ENCODE assay signal across 12 cellular contexts in genomic region chr4:7877131-7877530, GRCh38.
DNase-seq lines count a peak whose midpoint lies in the region; ATAC-seq and TF ChIP-seq lines count a peak whose summit lies in the region.
"Had no signal": no experiment of that assay in that cellular context is flagged by ENCODE, and none has a peak within 500 bp of the region (broad histone marks: within the 10 kb centered on the region; RNA-seq: fewer than 3 reads in every experiment).

No MANE protein-coding gene starts in this region.

- no peak overlapping the region for H3K4me3 ChIP-seq in osteoblast (ENCODE audit: insufficient read depth, low read length)
- H3K4me3 ChIP-seq in PC-3 (ENCODE audit: low read length) = no peak overlapping the region
- H3K4me3 ChIP-seq: vagina had no signal

- POLR2A ChIA-PET in PC-3 (lab: Charles Lee; ENCODE audit: unreplicated experiment) = interaction anchor here (0.6 kb wide), 1 partner anchor 670 kb away, joined by 7 read pairs; no protein-coding TSS in a partner anchor

- no peak for ATAC-seq in PC-3
- no peak for ATAC-seq in GM21526 (IDR thresholded peaks at IDR 0.05; ENCODE audit: low FRiP score, unreplicated experiment)

- intact Hi-C loops in PC-3 (cut with micrococcal nuclease) = no loop called here

- H3K27ac ChIP-seq in osteoblast (ENCODE audit: low read depth, low read length) (peak overlapping the region; percentile 80), PC-3 (ENCODE audit: low read length) (no peak overlapping the region)
- H3K27ac ChIP-seq: vagina had no signal

- DNase-seq in T-helper 1 cell (no peak), HFFc6 (no peak), chondrocyte (ENCODE audit: low spot score) (no peak), osteoblast (ENCODE audit: insufficient read length, low spot score, missing footprints) (no peak), PC-3 (no peak), NCI-H446 (lab: John Stamatoyannopoulos, UW) (no peak)
- DNase-seq: Caco-2, KG1, NCI-H1105 treated with DMSO at 0.1 percent for 48 hours had no signal

- H3K36me3 Mint-ChIP-seq in T-helper 1 cell treated with Interleukin-12 subunit alpha and Interleukin-12 subunit beta and Interleukin-4 antibody, amounts not matched to agents 30 μg/mL and 1 μg/mL, for 36 hours (ENCODE audit: low read depth) = no peaks in the 10 kb centered on the region
- H3K36me3 Mint-ChIP-seq in HFFc6 (ENCODE audit: low read depth) (peaks cover 24% of the 10 kb centered on the region), chondrocyte (ENCODE audit: low read depth) (no peaks in the 10 kb centered on the region)

- H3K4me1 ChIP-seq in osteoblast (ENCODE audit: insufficient read depth, low read length) = peaks cover 71% of the 10 kb centered on the region
- peaks cover 56% of the 10 kb centered on the region for H3K4me1 ChIP-seq in PC-3 (ENCODE audit: insufficient read depth, low read length)

- peaks cover 30% of the 10 kb centered on the region for H3K4me1 Mint-ChIP-seq in T-helper 1 cell treated with Interleukin-12 subunit alpha and Interleukin-12 subunit beta and Interleukin-4 antibody, amounts not matched to agents 30 μg/mL and 1 μg/mL, for 36 hours (ENCODE audit: low read depth)
- peaks cover 96% of the 10 kb centered on the region for H3K4me1 Mint-ChIP-seq in HFFc6 (ENCODE audit: low read depth)
- H3K4me1 Mint-ChIP-seq in chondrocyte (ENCODE audit: low read depth) = peaks cover 87% of the 10 kb centered on the region

- no peaks in the 10 kb centered on the region for H3K9me2 ChIP-seq in PC-3 (replicated peaks; ENCODE audit: low read length)

- peaks cover 91% of the 10 kb centered on the region for H3K79me2 ChIP-seq in osteoblast (ENCODE audit: insufficient read depth, low read length)
- peaks cover 93% of the 10 kb centered on the region for H3K79me2 ChIP-seq in PC-3 (ENCODE audit: low read length)

- no peaks in the 10 kb centered on the region for H3K9me3 ChIP-seq in osteoblast (ENCODE audit: low read depth, low read length)
- H3K9me3 ChIP-seq in PC-3 (ENCODE audit: low read length) = no peaks in the 10 kb centered on the region
- H3K9me3 ChIP-seq: Caco-2, vagina had no signal

- no peaks in the 10 kb centered on the region for H3K27me3 Mint-ChIP-seq in T-helper 1 cell treated with Interleukin-12 subunit alpha and Interleukin-12 subunit beta and Interleukin-4 antibody, amounts not matched to agents 30 μg/mL and 1 μg/mL, for 36 hours (ENCODE audit: low read depth)
- H3K27me3 Mint-ChIP-seq in HFFc6 (ENCODE audit: insufficient read depth) (peaks cover 4% of the 10 kb centered on the region), chondrocyte (ENCODE audit: low read depth) (no peaks in the 10 kb centered on the region)

- H3K27me3 ChIP-seq in osteoblast (ENCODE audit: insufficient read depth, low read length) (no peaks in the 10 kb centered on the region), PC-3 (ENCODE audit: low read length) (no peaks in the 10 kb centered on the region)
- H3K27me3 ChIP-seq: vagina had no signal

- H3K27ac Mint-ChIP-seq in T-helper 1 cell treated with Interleukin-12 subunit alpha and Interleukin-12 subunit beta and Interleukin-4 antibody, amounts not matched to agents 30 μg/mL and 1 μg/mL, for 36 hours = no peak overlapping the region
- peak overlapping the region; percentile 51 for H3K27ac Mint-ChIP-seq in HFFc6
- H3K27ac Mint-ChIP-seq in chondrocyte (ENCODE audit: unreplicated experiment) = peak overlapping the region; percentile 89

- H3F3A ChIP-seq in PC-3 (ENCODE audit: low read length, unreplicated experiment) = no peaks in the 10 kb centered on the region

- no TSS peak for BruUV-seq in PC-3 (replicated peaks; lab: Mats Ljungman, UMichigan)

- peak overlapping the region; percentile 29 for H3K4me3 Mint-ChIP-seq in T-helper 1 cell treated with Interleukin-12 subunit alpha and Interleukin-12 subunit beta and Interleukin-4 antibody, amounts not matched to agents 30 μg/mL and 1 μg/mL, for 36 hours
- no peak overlapping the region for H3K4me3 Mint-ChIP-seq in HFFc6
- H3K4me3 Mint-ChIP-seq in chondrocyte (ENCODE audit: unreplicated experiment) = no peak overlapping the region

- no peaks in the 10 kb centered on the region for H3K9me3 Mint-ChIP-seq in T-helper 1 cell treated with Interleukin-12 subunit alpha and Interleukin-12 subunit beta and Interleukin-4 antibody, amounts not matched to agents 30 μg/mL and 1 μg/mL, for 36 hours
- H3K9me3 Mint-ChIP-seq in HFFc6 (peaks cover 9% of the 10 kb centered on the region), chondrocyte (ENCODE audit: low read depth) (no peaks in the 10 kb centered on the region)

- peaks cover 7% of the 10 kb centered on the region for H3K36me3 ChIP-seq in osteoblast (ENCODE audit: insufficient read depth, low read length)
- H3K36me3 ChIP-seq in PC-3 (ENCODE audit: low read depth, low read length) = no peaks in the 10 kb centered on the region
- H3K36me3 ChIP-seq: vagina had no signal

- TF ChIP-seq CTCF in HFFc6 (IDR thresholded peaks at IDR 0.05) (no peak), chondrocyte (IDR thresholded peaks at IDR 0.05) (no peak), osteoblast (IDR thresholded peaks at IDR 0.05; ENCODE audit: extremely low read depth, low read depth, low read length) (no peak), PC-3 (conservative IDR thresholded peaks at IDR 0.05; ENCODE audit: low read depth, low read length) (no peak)

- H3K4me2 ChIP-seq in osteoblast (ENCODE audit: insufficient read depth, low read length) (peak overlapping the region; percentile 67), PC-3 (ENCODE audit: low read length) (no peak overlapping the region)

- H2AFZ ChIP-seq in osteoblast (ENCODE audit: low read length) (no peak overlapping the region), PC-3 (ENCODE audit: low read length) (no peak overlapping the region)

- no peak overlapping the region for H3K9ac ChIP-seq in PC-3 (ENCODE audit: low read length)

- H4K20me1 ChIP-seq in osteoblast (ENCODE audit: insufficient read depth, low read length) (peaks cover 18% of the 10 kb centered on the region), PC-3 (ENCODE audit: low read length) (no peaks in the 10 kb centered on the region)

- CTCF ChIA-PET in PC-3 (lab: Charles Lee) = no interaction called here
